Comparison of ENCODE assay signal across 27 cellular contexts in the genomic region with DNA sequence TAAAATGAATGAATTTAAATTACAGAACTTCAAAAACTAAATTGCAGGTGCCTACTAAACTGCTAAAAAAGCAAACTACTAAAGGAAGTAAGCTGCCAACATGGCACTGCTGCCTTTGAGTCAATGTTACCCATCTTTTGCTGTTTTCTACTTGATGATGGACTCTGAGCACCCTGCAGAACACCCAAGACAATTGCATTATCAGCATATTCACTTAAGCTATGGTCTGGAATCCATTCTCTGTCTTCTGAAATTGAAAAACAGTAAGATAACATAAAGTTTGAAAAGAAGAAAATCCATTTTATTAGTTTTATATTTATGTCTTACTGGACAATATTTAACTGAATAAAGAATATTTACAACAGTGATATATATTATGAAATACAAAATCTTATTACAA.
"Had no signal": no experiment of that assay in that cellular context is flagged by ENCODE, and none has a peak within 500 bp of the region (broad histone marks: within the 10 kb centered on the region; RNA-seq: fewer than 3 reads in every experiment).

No MANE protein-coding gene starts in this region.

- H3K27ac ChIP-seq: adrenal gland, body of pancreas, colonic mucosa, gastrocnemius medialis, heart left ventricle, VCaP had no signal

- H3K4me1 ChIP-seq: adrenal gland, colonic mucosa, gastrocnemius medialis, heart left ventricle had no signal

- H3K4me3 ChIP-seq: adrenal gland, body of pancreas, colonic mucosa, gastrocnemius medialis, heart left ventricle had no signal

- ATAC-seq: activated naive CD8-positive, alpha-beta T cell treated with anti-CD3 and anti-CD28 coated beads, Interleukin-2, amount 50 U/mL, for 24 hours; activated T-cell treated with anti-CD3 and anti-CD28 coated beads, Interleukin-2, amount 50 U/mL, for 4 hours; body of pancreas; esophagus mucosa; gastrocnemius medialis; heart left ventricle; T-helper 17 cell; WTC11 had no signal

- H3K9me3 ChIP-seq: adrenal gland, body of pancreas, colonic mucosa, gastrocnemius medialis, heart left ventricle had no signal

- DNase-seq: activated CD4-positive, alpha-beta memory T cell treated with anti-CD3 and anti-CD28 coated beads, Interleukin-2, amount 10 ng/mL, durations not matched to agents 7 days and 5 days; activated CD4-positive, alpha-beta T cell treated with anti-CD3 and anti-CD28 coated beads for 1 hour; activated CD4-positive, alpha-beta T cell treated with anti-CD3 and anti-CD28 coated beads for 4 hours; activated CD4-positive, alpha-beta T cell treated with anti-CD3 and anti-CD28 coated beads, Interleukin-2, amount 10 ng/mL, durations not matched to agents 7 days and 5 days; activated CD4-positive, alpha-beta T cell treated with anti-CD3 and anti-CD28 coated beads, Interleukin-2, amount 50 U/mL, for 4 hours; activated effector memory CD4-positive, alpha-beta T cell treated with anti-CD3 and anti-CD28 coated beads, Interleukin-2, amount 50 U/mL, for 16 hours; activated naive CD4-positive, alpha-beta T cell treated with anti-CD3 and anti-CD28 coated beads for 36 hours; activated naive CD8-positive, alpha-beta T cell treated with anti-CD3 and anti-CD28 coated beads for 36 hours; activated naive CD8-positive, alpha-beta T cell treated with anti-CD3 and anti-CD28 coated beads, Interleukin-2, amount 50 U/mL, for 24 hours; activated T-cell treated with anti-CD3 and anti-CD28 coated beads, Interleukin-2, amount 50 U/mL, for 4 hours; adrenal gland; amygdala; aorta; body of pancreas; caudate nucleus; colonic mucosa; effector memory CD4-positive, alpha-beta T cell; endodermal cell; foreskin fibroblast; gastrocnemius medialis; glutamatergic neuron; heart left ventricle; T-helper 1 cell; T-helper 17 cell had no signal

- H3K36me3 ChIP-seq: adrenal gland, colonic mucosa, gastrocnemius medialis, heart left ventricle had no signal

- H3K27me3 ChIP-seq: adrenal gland, body of pancreas, colonic mucosa, gastrocnemius medialis, heart left ventricle had no signal
